21 cellular contexts compared by ENCODE assay signal in genomic region chr14:65239897-65240296, GRCh38.
A peak's percentile ranks its signal among the peaks of the same experiment; 100 is the strongest.
DNase-seq lines count a peak whose midpoint lies in the region; ATAC-seq, FAIRE-seq and TF ChIP-seq lines count a peak whose summit lies in the region.
"Had no signal": no experiment of that assay in that cellular context is flagged by ENCODE, and none has a peak within 500 bp of the region (broad histone marks: within the 10 kb centered on the region; RNA-seq: fewer than 3 reads in every experiment).

No MANE protein-coding gene starts in this region.

- 73% methylated on average over 1 of the region's 1 CpG for WGBS in right cardiac atrium

- TF ChIP-seq CTCF in cardiac muscle cell (IDR thresholded peaks at IDR 0.05; ENCODE audit: low read depth, low read length) (no peak), fibroblast of lung (conservative IDR thresholded peaks at IDR 0.05 in 1 of 2, IDR thresholded peaks at IDR 0.05 in 1 of 2; ENCODE audit: low read depth in 1 of 2, low read length in 2 of 2) (no peak), neural crest cell (conservative IDR thresholded peaks at IDR 0.05) (no peak), type B pancreatic cell (conservative IDR thresholded peaks at IDR 0.05) (no peak), endothelial cell (IDR thresholded peaks at IDR 0.05; ENCODE audit: unreplicated experiment) (no peak)

- H3K4me3 ChIP-seq in cardiac muscle cell (no peak overlapping the region), right cardiac atrium (ENCODE audit: low read length) (no peak overlapping the region), fibroblast of lung (replicated peaks in 1 of 4; ENCODE audit: control extremely low read depth in 1 of 4, insufficient read depth in 1 of 4, low read depth in 3 of 4, low read length in 4 of 4) (no peak overlapping the region)
- H3K4me3 ChIP-seq: ovary, skin epidermis, thyroid gland had no signal

- H4K20me1 ChIP-seq in fibroblast of lung (ENCODE audit: control insufficient read depth, extremely low read depth, insufficient read depth, low read length) = no peaks in the 10 kb centered on the region

- no peak for DNase-seq in cardiac muscle cell (ENCODE audit: low read depth in 1 of 2, low spot score in 1 of 2)
- DNase-seq in right cardiac atrium = no peak
- no peak for DNase-seq in fibroblast of lung (ENCODE audit: low read depth in 2 of 2)
- no peak for DNase-seq in neural crest cell (ENCODE audit: low read depth, low spot score)
- DNase-seq in type B pancreatic cell (ENCODE audit: extremely low spot score, unreplicated experiment) = no peak
- DNase-seq in NCI-H345 (lab: John Stamatoyannopoulos, UW) = no peak
- no peak for DNase-seq in endothelial cell (ENCODE audit: low spot score)
- no peak for DNase-seq in GM19239 (ENCODE audit: insufficient read length, low spot score)
- DNase-seq: activated B cell treated with CpG ODN at 0.5 μM for 24 hours; activated T-cell treated with anti-CD3 and anti-CD28 coated beads, Interleukin-2, amount 50 U/mL, for 72 hours; DMS53; effector memory CD4-positive, alpha-beta T cell; NCI-H2171 treated with DMSO at 0.1 percent for 48 hours; ovary; stimulated activated CD4-positive, alpha-beta T cell treated with anti-CD3 and anti-CD28 coated beads, Interleukin-4, amount 100 ng/mL, for 4 hours; stimulated activated CD8-positive, alpha-beta memory T cell treated with anti-CD3 and anti-CD28 coated beads, Interleukin-4, amount 100 ng/mL, for 48 hours; T-helper 17 cell; thyroid gland had no signal

- intact Hi-C loops in right cardiac atrium (cut with DNase I) = no loop called here

- H3K4me3 Mint-ChIP-seq in neural crest cell (no peak overlapping the region), type B pancreatic cell (no peak overlapping the region), endothelial cell (ENCODE audit: unreplicated experiment) (no peak overlapping the region)
- H3K4me3 Mint-ChIP-seq: activated B cell treated with CpG ODN at 0.5 μM for 24 hours; activated naive CD8-positive, alpha-beta T cell; activated T-cell treated with anti-CD3 and anti-CD28 coated beads, Interleukin-2, amount 50 U/mL, for 72 hours; T-helper 17 cell had no signal

- H3K9me3 ChIP-seq in cardiac muscle cell (ENCODE audit: low read depth) (no peaks in the 10 kb centered on the region), right cardiac atrium (ENCODE audit: control insufficient read depth, low read length) (no peaks in the 10 kb centered on the region), fibroblast of lung (ENCODE audit: control insufficient read depth, insufficient read depth, low read depth, low read length) (no peaks in the 10 kb centered on the region)
- H3K9me3 ChIP-seq: ovary, thyroid gland had no signal

- H3K79me2 ChIP-seq in fibroblast of lung (ENCODE audit: control insufficient read depth, insufficient read depth, low read length) = no peaks in the 10 kb centered on the region

- peaks cover 11% of the 10 kb centered on the region for H3K4me1 ChIP-seq in cardiac muscle cell (ENCODE audit: low read depth)
- no peaks in the 10 kb centered on the region for H3K4me1 ChIP-seq in right cardiac atrium (ENCODE audit: control insufficient read depth, insufficient read depth, low read length)
- H3K4me1 ChIP-seq in fibroblast of lung (ENCODE audit: control insufficient read depth, extremely low read depth, insufficient read depth, low read length) = peaks cover 33% of the 10 kb centered on the region

- peaks cover 39% of the 10 kb centered on the region for H3K4me1 Mint-ChIP-seq in neural crest cell
- H3K4me1 Mint-ChIP-seq in type B pancreatic cell (ENCODE audit: unreplicated experiment) = peaks cover 26% of the 10 kb centered on the region
- peaks cover 4% of the 10 kb centered on the region for H3K4me1 Mint-ChIP-seq in endothelial cell (ENCODE audit: unreplicated experiment)

- no peak overlapping the region for H2AFZ ChIP-seq in fibroblast of lung (ENCODE audit: low read length)

- H3K27ac Mint-ChIP-seq in neural crest cell (ENCODE audit: unreplicated experiment) = peak overlapping the region; percentile 46
- H3K27ac Mint-ChIP-seq in type B pancreatic cell = peak overlapping the region; percentile 30
- H3K27ac Mint-ChIP-seq in endothelial cell (ENCODE audit: unreplicated experiment) = no peak overlapping the region
- H3K27ac Mint-ChIP-seq: activated B cell treated with CpG ODN at 0.5 μM for 24 hours; activated naive CD8-positive, alpha-beta T cell; activated T-cell treated with anti-CD3 and anti-CD28 coated beads, Interleukin-2, amount 50 U/mL, for 72 hours; T-helper 17 cell had no signal

- H3K27me3 ChIP-seq in cardiac muscle cell (no peaks in the 10 kb centered on the region), right cardiac atrium (ENCODE audit: control insufficient read depth, insufficient read depth) (no peaks in the 10 kb centered on the region), fibroblast of lung (ENCODE audit: control insufficient read depth, insufficient read depth, low read length) (no peaks in the 10 kb centered on the region)
- H3K27me3 ChIP-seq: ovary, thyroid gland had no signal

- H3K27ac ChIP-seq in cardiac muscle cell = peak overlapping the region; percentile 44
- H3K27ac ChIP-seq in right cardiac atrium (ENCODE audit: low read length) = no peak overlapping the region
- H3K27ac ChIP-seq in fibroblast of lung (ENCODE audit: insufficient read depth, low read length) = peak overlapping the region; percentile 52
- H3K27ac ChIP-seq: HL-60, ovary, thyroid gland had no signal

- peaks cover 5% of the 10 kb centered on the region for H3K9me3 Mint-ChIP-seq in neural crest cell
- peaks cover 4% of the 10 kb centered on the region for H3K9me3 Mint-ChIP-seq in type B pancreatic cell
- no peaks in the 10 kb centered on the region for H3K9me3 Mint-ChIP-seq in endothelial cell (ENCODE audit: unreplicated experiment)
- H3K9me3 Mint-ChIP-seq: activated B cell treated with CpG ODN at 0.5 μM for 24 hours; activated T-cell treated with anti-CD3 and anti-CD28 coated beads, Interleukin-2, amount 50 U/mL, for 72 hours had no signal

- H3K4me2 ChIP-seq in fibroblast of lung (ENCODE audit: extremely low read depth, insufficient read depth, low read length) = no peak overlapping the region

- H3K27me3 Mint-ChIP-seq in neural crest cell (ENCODE audit: low read depth) (no peaks in the 10 kb centered on the region), type B pancreatic cell (no peaks in the 10 kb centered on the region), endothelial cell (ENCODE audit: unreplicated experiment) (peaks cover 2% of the 10 kb centered on the region)
- H3K27me3 Mint-ChIP-seq: activated B cell treated with CpG ODN at 0.5 μM for 24 hours; activated naive CD8-positive, alpha-beta T cell; T-helper 17 cell had no signal

- FAIRE-seq in GM19239 (lab: Jason Lieb, UNC) = no peak

- H3K36me3 Mint-ChIP-seq in neural crest cell (ENCODE audit: low read depth) (no peaks in the 10 kb centered on the region), type B pancreatic cell (no peaks in the 10 kb centered on the region), endothelial cell (ENCODE audit: low read depth, unreplicated experiment) (no peaks in the 10 kb centered on the region)
- H3K36me3 Mint-ChIP-seq: activated naive CD8-positive, alpha-beta T cell had no signal

- ATAC-seq in right cardiac atrium = no peak
- ATAC-seq: activated T-cell treated with anti-CD3 and anti-CD28 coated beads, Interleukin-2, amount 50 U/mL, for 72 hours; T-helper 17 cell had no signal

- H3K9ac ChIP-seq in fibroblast of lung (ENCODE audit: insufficient read depth, low read length) = no peak overlapping the region

- H3K36me3 ChIP-seq in cardiac muscle cell (no peaks in the 10 kb centered on the region), fibroblast of lung (ENCODE audit: control insufficient read depth, insufficient read depth, low read length) (no peaks in the 10 kb centered on the region)
- H3K36me3 ChIP-seq: ovary, thyroid gland had no signal
